Comparison of ENCODE assay signal across 8 cellular contexts in genomic region chr1:55214214-55214902, GRCh38. TPM values are rescaled to one million over a fixed set of nuclear protein-coding genes. Genes with fewer than 3 reads are reported as not detected.
DNase-seq lines count a peak whose midpoint lies in the region; TF ChIP-seq lines count a peak whose summit lies in the region.

No MANE protein-coding gene starts in this region.

- H3K36me3 Mint-ChIP-seq in endodermal cell (ENCODE audit: low read depth): no peaks in the 10 kb centered on the region

- H3K36me3 ChIP-seq in HAP-1 (replicated peaks) (no peaks in the 10 kb centered on the region), MG63 (no peaks in the 10 kb centered on the region; the same call in 1 of the 2 replicates), endodermal cell (ENCODE audit: control insufficient read depth, insufficient read depth, low read length) (peaks cover 3% of the 10 kb centered on the region), stomach (no peaks in the 10 kb centered on the region)

- peak overlapping the region; percentile 88 for H3K27ac Mint-ChIP-seq in endodermal cell

- H3K4me3 Mint-ChIP-seq in endodermal cell: peak overlapping the region; percentile 98

- in situ Hi-C loops in HAP-1 (cut with MboI; ENCODE audit: low sequenced_read_pairs): no loop called here

- H3K9me3 Mint-ChIP-seq in endodermal cell: no peaks in the 10 kb centered on the region

- DNase-seq in GM10266 (ENCODE audit: extremely low spot score) (peak; percentile 62), HAP-1 (ENCODE audit: low spot score in 2 of 2) (peak; percentile 57 to 83), MG63 (peak; percentile 74), endodermal cell (peak; percentile 87), stomach (peak; percentile 39), NOMO-1 treated with DMSO at 0.1 percent for 48 hours (lab: John Stamatoyannopoulos, UW; ENCODE audit: unreplicated experiment) (no peak)
- DNase-seq in activated CD4-positive, alpha-beta T cell treated with anti-CD3 and anti-CD28 coated beads, Interleukin-2, amount 50 U/mL, for 48 hours: peak; percentile 47 to 53

- H3K9me3 ChIP-seq in HAP-1: no peaks in the 10 kb centered on the region
- H3K9me3 ChIP-seq in MG63: no peaks in the 10 kb centered on the region
- H3K9me3 ChIP-seq in endodermal cell (ENCODE audit: control insufficient read depth, low read length): no peaks in the 10 kb centered on the region
- no peaks in the 10 kb centered on the region for H3K9me3 ChIP-seq in mononuclear cell (ENCODE audit: low read depth, low read length)
- H3K9me3 ChIP-seq in stomach: no peaks in the 10 kb centered on the region

- H3K9ac ChIP-seq in endodermal cell (ENCODE audit: extremely low read depth, low read length, poor library complexity, severe bottlenecking): peak overlapping the region; percentile 59

- H3K4me1 ChIP-seq in HAP-1: peaks cover 33% of the 10 kb centered on the region
- peaks cover 17% of the 10 kb centered on the region for H3K4me1 ChIP-seq in endodermal cell (ENCODE audit: control insufficient read depth, insufficient read depth, low read length)
- H3K4me1 ChIP-seq in mononuclear cell (ENCODE audit: insufficient read depth, low read length): peaks cover 68% of the 10 kb centered on the region
- peaks cover 28 to 75% (median 56%) of the 10 kb centered on the region in 4 donors for H3K4me1 ChIP-seq in stomach

- H3K27me3 Mint-ChIP-seq in endodermal cell (ENCODE audit: insufficient read depth): no peaks in the 10 kb centered on the region

- no peak for TF ChIP-seq EP300 in stomach (IDR thresholded peaks at IDR 0.05)

- no peaks in the 10 kb centered on the region for H3K27me3 ChIP-seq in HAP-1 (ENCODE audit: low read depth)
- no peaks in the 10 kb centered on the region for H3K27me3 ChIP-seq in MG63
- no peaks in the 10 kb centered on the region for H3K27me3 ChIP-seq in endodermal cell (ENCODE audit: control insufficient read depth, insufficient read depth, low read length, poor library complexity, severe bottlenecking)
- no peaks in the 10 kb centered on the region for H3K27me3 ChIP-seq in mononuclear cell (ENCODE audit: insufficient read depth, low read length)
- H3K27me3 ChIP-seq in stomach: no peaks in the 10 kb centered on the region

- H3K4me1 Mint-ChIP-seq in endodermal cell: peaks cover 59% of the 10 kb centered on the region

- TF ChIP-seq CTCF in GM10266 (IDR thresholded peaks at IDR 0.05; ENCODE audit: control insufficient read depth, insufficient read depth, low read depth, missing control alignments): no peak
- no peak for TF ChIP-seq CTCF in endodermal cell (conservative IDR thresholded peaks at IDR 0.05)
- no peak for TF ChIP-seq CTCF in stomach (IDR thresholded peaks at IDR 0.05)

- intact Hi-C loops in stomach (cut with DNase I; ENCODE audit: low total_unique reads): no loop called here

- H3K27ac ChIP-seq in endodermal cell (ENCODE audit: low read depth, low read length) (no peak overlapping the region), stomach (peak overlapping the region; percentile 94 to 98 (median 96))

- TF ChIP-seq POLR2A in stomach (IDR thresholded peaks at IDR 0.05): no peak

- H3K4me3 ChIP-seq in HAP-1 (peak overlapping the region; percentile 67), MG63 (peak overlapping the region; percentile 86), endodermal cell (ENCODE audit: low read length) (peak overlapping the region; percentile 95), mononuclear cell (ENCODE audit: low read length) (peak overlapping the region; percentile 94), stomach (peak overlapping the region; percentile 75 to 87 (median 82))

- 0% methylated on average over 12 to 40 of the region's 40 CpGs for WGBS in endodermal cell (ENCODE audit: insufficient coverage in 1 of 2, insufficient read length in 1 of 2), 2 experiments
- 0 to 1% (median 1%) methylated on average over 23 to 40 of the region's 40 CpGs for WGBS in stomach, 5 donors

RNA-seq across cellular contexts. Expression of gene USP24, which starts 0.8 kb away (rescaled TPM):
- total RNA-seq in MG63 (2014; rRNA removed; shearing (Covaris generic); ENCODE audit: low replicate concordance): 9.9 and 12.3 TPM in 2 replicates
- 10 to 100 TPM; 68.2 to 71.5 TPM for total RNA-seq in endodermal cell
- polyA plus RNA-seq in endodermal cell (2013, experiment 1 of 2): 24.7 TPM
- polyA plus RNA-seq in endodermal cell (2013, experiment 2 of 2): 24.5 TPM
- 101 TPM for total RNA-seq in mononuclear cell
- 100 to 1,000 TPM in 1 of 5 donors, 10 to 100 TPM in 4; 15.9 to 114 (median 40.6) TPM for total RNA-seq in stomach
- 1 to 10 TPM; 5.5 to 7.1 (median 6.0) TPM for polyA plus RNA-seq in stomach
